7 cellular contexts compared by ENCODE assay signal in genomic region chr19:36688058-36688457, GRCh38. TPM values are rescaled to one million over a fixed set of nuclear protein-coding genes. Genes with fewer than 3 reads are reported as not detected.
DNase-seq lines count a peak whose midpoint lies in the region; ATAC-seq and TF ChIP-seq lines count a peak whose summit lies in the region.

No MANE protein-coding gene starts in this region.

- TF ChIP-seq CTCF in HCT116 (IDR thresholded peaks at IDR 0.05 in 2 of 3, conservative IDR thresholded peaks at IDR 0.05 in 1 of 3; ENCODE audit: borderline replicate concordance in 1 of 3, insufficient read depth in 1 of 3, low read depth in 2 of 3, low read length in 2 of 3), result no peak

- peak overlapping the region; percentile 72 for H3K4me2 ChIP-seq in HCT116 (ENCODE audit: low read length)

- H3K4me3 ChIP-seq in HCT116 (replicated peaks in 1 of 2; ENCODE audit: low read depth in 1 of 2, low read length in 2 of 2) (peak overlapping the region; percentile 88 to 90), iPS-11a (ENCODE audit: low read depth, low read length) (peak overlapping the region; percentile 91)

- peaks cover 23 to 32% of the 10 kb centered on the region in 2 experiments; a peak in 3 of 4 replicates for H3K36me3 ChIP-seq in HCT116 (ENCODE audit: control insufficient read depth in 1 of 2, insufficient read depth in 2 of 2, low read length in 2 of 2)

- RAD21 ChIA-PET in HCT116 (lab: Charles Lee; ENCODE audit: low non-redundant PET in 1 of 2, low total read pairs in 2 of 2, uncharacterized antibody in 2 of 2, unreplicated experiment in 2 of 2), result no interaction called here

- peak overlapping the region; percentile 59 for H3K27ac ChIP-seq in HCT116 (ENCODE audit: low read depth, low read length)

- no TSS peak for BruUV-seq in HCT116 (replicated peaks; lab: Mats Ljungman, UMichigan)

- CTCF ChIA-PET in HCT116 (lab: Charles Lee), result no interaction called here
- CTCF ChIA-PET in activated CD4-positive, alpha-beta memory T cell treated with anti-CD3 and anti-CD28 coated beads for 36 hours (lab: Charles Lee), result no interaction called here

- H3K9me3 Mint-ChIP-seq in activated CD4-positive, alpha-beta memory T cell treated with anti-CD3 and anti-CD28 coated beads for 36 hours, result peaks cover 20% of the 10 kb centered on the region
- peaks cover 7 to 8% of the 10 kb centered on the region in 2 donors for H3K9me3 Mint-ChIP-seq in stimulated activated naive B cell treated with anti-CD40 and anti-IgM and Interleukin-4, amounts not matched to agents 10 μg/mL and 1 μg/mL and 100 μg/mL, for 72 hours

- no peaks in the 10 kb centered on the region for H4K20me1 ChIP-seq in HCT116 (ENCODE audit: insufficient read depth)

- H2AFZ ChIP-seq in HCT116 (ENCODE audit: low read depth, low read length, poor library complexity, severe bottlenecking), result no peak overlapping the region

- intact Hi-C loops in HCT116 (cut with micrococcal nuclease), result loop anchor here (5.0 to 10.0 kb wide), 2 partner anchors 451 to 473 kb away; partner anchors contain the start of genes ZNF146 and ZNF565
- intact Hi-C loops in activated CD4-positive, alpha-beta memory T cell treated with anti-CD3 and anti-CD28 coated beads for 36 hours (cut with micrococcal nuclease), result loop anchor here (5.0 to 10.0 kb wide), 4 partner anchors 84 to 777 kb away; partner anchors contain the start of genes ZNF568, ZNF569, ZNF570 and ZNF585B

- H3K27me3 ChIP-seq in HCT116 (ENCODE audit: insufficient read depth, low read length), result no peaks in the 10 kb centered on the region

- peaks cover 38% of the 10 kb centered on the region for H3K79me2 ChIP-seq in HCT116 (ENCODE audit: insufficient read depth, low read length)

- H3K27ac Mint-ChIP-seq in activated CD4-positive, alpha-beta memory T cell treated with anti-CD3 and anti-CD28 coated beads for 36 hours, result peak overlapping the region; percentile 90
- H3K27ac Mint-ChIP-seq in stimulated activated naive B cell treated with anti-CD40 and anti-IgM and Interleukin-4, amounts not matched to agents 10 μg/mL and 1 μg/mL and 100 μg/mL, for 72 hours, result peak overlapping the region; percentile 98

- H3K9me3 ChIP-seq in HCT116 (ENCODE audit: control insufficient read depth in 1 of 2, insufficient read depth in 1 of 2, low read depth in 1 of 2, low read length in 2 of 2), result peaks cover 0 to 4% of the 10 kb centered on the region in 2 experiments; a peak in 2 of 4 replicates

- peak overlapping the region; percentile 99 for H3K4me3 Mint-ChIP-seq in activated CD4-positive, alpha-beta memory T cell treated with anti-CD3 and anti-CD28 coated beads for 36 hours
- H3K4me3 Mint-ChIP-seq in stimulated activated naive B cell treated with anti-CD40 and anti-IgM and Interleukin-4, amounts not matched to agents 10 μg/mL and 1 μg/mL and 100 μg/mL, for 72 hours, result peak overlapping the region; percentile 98 to 99

- H3K4me1 Mint-ChIP-seq in activated CD4-positive, alpha-beta memory T cell treated with anti-CD3 and anti-CD28 coated beads for 36 hours (ENCODE audit: low read depth), result peaks cover 24% of the 10 kb centered on the region
- peaks cover 30 to 35% of the 10 kb centered on the region in 2 donors for H3K4me1 Mint-ChIP-seq in stimulated activated naive B cell treated with anti-CD40 and anti-IgM and Interleukin-4, amounts not matched to agents 10 μg/mL and 1 μg/mL and 100 μg/mL, for 72 hours

- H3K4me1 ChIP-seq in HCT116 (ENCODE audit: control insufficient read depth in 1 of 2, insufficient read depth in 2 of 2, low read length in 2 of 2), result peaks cover 0 to 13% of the 10 kb centered on the region in 2 experiments; a peak in 1 of 4 replicates

- no peak for ATAC-seq in HCT116
- ATAC-seq in stimulated activated naive B cell treated with anti-CD40 and anti-IgM and Interleukin-4, amounts not matched to agents 10 μg/mL and 1 μg/mL and 100 μg/mL, for 72 hours (replicated peaks), result no peak

- DNase-seq in HCT116 (ENCODE audit: low read depth, low spot score), result no peak
- DNase-seq in activated CD4-positive, alpha-beta memory T cell treated with anti-CD3 and anti-CD28 coated beads for 36 hours, result peak; percentile 19
- no peak for DNase-seq in stimulated activated naive B cell treated with anti-CD40 and anti-IgM and Interleukin-4, amounts not matched to agents 10 μg/mL and 1 μg/mL and 100 μg/mL, for 72 hours
- no peak for DNase-seq in stimulated activated CD4-positive, alpha-beta T cell treated with anti-CD3 and anti-CD28 coated beads, Interleukin-4, amount 100 ng/mL, for 1 hour
- no peak for DNase-seq in NCI-H1105 treated with DMSO at 0.1 percent for 48 hours (lab: John Stamatoyannopoulos, UW)
- DNase-seq in NCI-H2107 treated with DMSO at 0.1 percent for 48 hours (lab: John Stamatoyannopoulos, UW; ENCODE audit: unreplicated experiment), result no peak

- TF ChIP-seq RAD21 in HCT116 (IDR thresholded peaks at IDR 0.05; ENCODE audit: low read depth), result no peak

- H3K9me2 ChIP-seq in HCT116 (ENCODE audit: insufficient read depth), result no peaks in the 10 kb centered on the region

- peaks cover 60% of the 10 kb centered on the region for H3K36me3 Mint-ChIP-seq in activated CD4-positive, alpha-beta memory T cell treated with anti-CD3 and anti-CD28 coated beads for 36 hours
- peaks cover 60 to 73% of the 10 kb centered on the region in 2 donors for H3K36me3 Mint-ChIP-seq in stimulated activated naive B cell treated with anti-CD40 and anti-IgM and Interleukin-4, amounts not matched to agents 10 μg/mL and 1 μg/mL and 100 μg/mL, for 72 hours

- POLR2A ChIA-PET in HCT116 (lab: Charles Lee), result no interaction called here
- POLR2A ChIA-PET in activated CD4-positive, alpha-beta memory T cell treated with anti-CD3 and anti-CD28 coated beads for 36 hours (lab: Charles Lee), result interaction anchor here (1.3 to 1.7 kb wide), 3 partner anchors 22 to 199 kb away, joined by 3 to 5 read pairs (median 4); partner anchors contain the start of genes ZNF345, ZNF461 and ZNF566

- TF ChIP-seq POLR2A in HCT116 (IDR thresholded peaks at IDR 0.05; ENCODE audit: borderline replicate concordance, extremely low read depth, insufficient read depth, insufficient read length), result no peak

- H3K27me3 Mint-ChIP-seq in activated CD4-positive, alpha-beta memory T cell treated with anti-CD3 and anti-CD28 coated beads for 36 hours, result no peaks in the 10 kb centered on the region
- no peaks in the 10 kb centered on the region for H3K27me3 Mint-ChIP-seq in stimulated activated naive B cell treated with anti-CD40 and anti-IgM and Interleukin-4, amounts not matched to agents 10 μg/mL and 1 μg/mL and 100 μg/mL, for 72 hours

- peak overlapping the region; percentile 81 for H3K9ac ChIP-seq in HCT116 (ENCODE audit: low read length)

TF ChIP-seq in HCT116, 20 proteins besides CTCF, POLR2A, EP300 and RAD21:
- TF ChIP-seq YY1 (IDR thresholded peaks at IDR 0.05; ENCODE audit: extremely low read depth, insufficient replicate concordance, low read depth, low read length), result no peak
- TF ChIP-seq ELF1 (IDR thresholded peaks at IDR 0.05; ENCODE audit: borderline replicate concordance, low read depth), result no peak
TF ChIP-seq in HCT116: peak in this region for 0.

RNA-seq across cellular contexts. Expression of gene ZNF567, which starts 0.6 kb away (rescaled TPM):
- 5.6 TPM for total RNA-seq in HCT116 (2021; ENCODE audit: unreplicated experiment)
- 2.8 and 3.2 TPM in 2 replicates for polyA plus RNA-seq in HCT116 (2012)
- 1 to 10 TPM; 4.9 to 5.3 TPM for total RNA-seq in activated CD4-positive, alpha-beta memory T cell treated with anti-CD3 and anti-CD28 coated beads for 36 hours

RNA-seq across cellular contexts. Expression of gene ZNF461, which starts 21.4 kb away (rescaled TPM):
- total RNA-seq in HCT116 (2021; ENCODE audit: unreplicated experiment), result 0.34 TPM
- 0.21 and 0.22 TPM in 2 replicates for polyA plus RNA-seq in HCT116 (2012)
- 1 to 10 TPM; 4.2 to 4.9 TPM for total RNA-seq in activated CD4-positive, alpha-beta memory T cell treated with anti-CD3 and anti-CD28 coated beads for 36 hours
